In genomic region chr10:87864497-87865059, GRCh38 we compare ENCODE assay signal across 8 cellular contexts. TPM values are rescaled to one million over a fixed set of nuclear protein-coding genes. Genes with fewer than 3 reads are reported as not detected.
DNase-seq lines count a peak whose midpoint lies in the region; ATAC-seq, FAIRE-seq and TF ChIP-seq lines count a peak whose summit lies in the region.

No MANE protein-coding gene starts in this region.

- H3K27me3 ChIP-seq in ACC112 (ENCODE audit: insufficient read depth, low read length): no peaks in the 10 kb centered on the region
- H3K27me3 ChIP-seq in HAP-1 (ENCODE audit: low read depth): no peaks in the 10 kb centered on the region
- H3K27me3 ChIP-seq in hepatocyte: no peaks in the 10 kb centered on the region
- no peaks in the 10 kb centered on the region for H3K27me3 ChIP-seq in smooth muscle cell (ENCODE audit: low read depth)

- H3F3A ChIP-seq in smooth muscle cell (ENCODE audit: low read depth): peaks cover 14% of the 10 kb centered on the region

- H3K27ac ChIP-seq in ACC112 (ENCODE audit: low read depth, low read length) (peak overlapping the region; percentile 6; the same call in 1 of the 2 replicates), hepatocyte (peak overlapping the region; percentile 98), smooth muscle cell (ENCODE audit: low read depth) (peak overlapping the region; percentile 22)

- DNase-seq in HAP-1 (ENCODE audit: low spot score in 2 of 2) (peak; percentile 21 to 74), activated B cell treated with CpG ODN at 0.5 μM for 24 hours (no peak), hepatocyte (ENCODE audit: low spot score) (no peak), smooth muscle cell (lab: John Stamatoyannopoulos, UW; ENCODE audit: unreplicated experiment) (no peak), NCI-H526 treated with DMSO at 0.1 percent for 48 hours (lab: John Stamatoyannopoulos, UW) (no peak), activated gamma-delta T cell (lab: John Stamatoyannopoulos, UW) (no peak), GM12892 (ENCODE audit: insufficient read length) (no peak)

- H3K9me3 ChIP-seq in HAP-1: no peaks in the 10 kb centered on the region
- no peaks in the 10 kb centered on the region for H3K9me3 ChIP-seq in hepatocyte (ENCODE audit: low read depth)
- no peaks in the 10 kb centered on the region for H3K9me3 ChIP-seq in smooth muscle cell (replicated peaks; ENCODE audit: low read depth)

- H3K4me3 ChIP-seq in ACC112 (ENCODE audit: low read depth, low read length) (peak overlapping the region; percentile 83), HAP-1 (peak overlapping the region; percentile 73), hepatocyte (peak overlapping the region; percentile 81), smooth muscle cell (peak overlapping the region; percentile 89)

- H3K4me1 ChIP-seq in ACC112 (ENCODE audit: control insufficient read depth, insufficient read depth, low read length, unreplicated experiment): peaks cover 11% of the 10 kb centered on the region
- H3K4me1 ChIP-seq in HAP-1: peaks cover 4% of the 10 kb centered on the region; the same call in 1 of the 2 replicates
- H3K4me1 ChIP-seq in hepatocyte (ENCODE audit: insufficient read depth): peaks cover 3% of the 10 kb centered on the region
- peaks cover 32% of the 10 kb centered on the region for H3K4me1 ChIP-seq in smooth muscle cell (ENCODE audit: low read depth)

- H3K9me3 Mint-ChIP-seq in activated B cell treated with CpG ODN at 0.5 μM for 24 hours: no peaks in the 10 kb centered on the region

- H2AFZ ChIP-seq in ACC112 (ENCODE audit: low read length, unreplicated experiment) (no peak overlapping the region), hepatocyte (no peak overlapping the region), smooth muscle cell (ENCODE audit: low read depth) (no peak overlapping the region)

- H3K9me2 ChIP-seq in hepatocyte (replicated peaks; ENCODE audit: insufficient read depth): no peaks in the 10 kb centered on the region

- H3K36me3 ChIP-seq in ACC112 (ENCODE audit: insufficient read depth, low read length): no peaks in the 10 kb centered on the region
- H3K36me3 ChIP-seq in HAP-1 (replicated peaks): no peaks in the 10 kb centered on the region
- H3K36me3 ChIP-seq in hepatocyte (replicated peaks; ENCODE audit: insufficient read depth, low read depth): no peaks in the 10 kb centered on the region
- H3K36me3 ChIP-seq in smooth muscle cell (ENCODE audit: low read depth): no peaks in the 10 kb centered on the region

- peak overlapping the region; percentile 83 for H3K4me2 ChIP-seq in hepatocyte
- H3K4me2 ChIP-seq in smooth muscle cell: peak overlapping the region; percentile 92

- ATAC-seq in activated B cell treated with CpG ODN at 0.5 μM for 24 hours (ENCODE audit: low read depth): no peak

- H4K20me1 ChIP-seq in hepatocyte (ENCODE audit: insufficient read depth, poor library complexity, severe bottlenecking) (peaks cover 52% of the 10 kb centered on the region), smooth muscle cell (ENCODE audit: low read depth) (peaks cover 54% of the 10 kb centered on the region)

- WGBS in hepatocyte (ENCODE audit: low lambda C conversion rate, missing lambda C conversion rate): under 1% methylated on average over 16 of the region's 16 CpGs
- WGBS in smooth muscle cell (ENCODE audit: low lambda C conversion rate): under 1% methylated on average over 16 of the region's 16 CpGs

- H3K27me3 Mint-ChIP-seq in activated B cell treated with CpG ODN at 0.5 μM for 24 hours: no peaks in the 10 kb centered on the region

- peak overlapping the region; percentile 85 for H3K27ac Mint-ChIP-seq in activated B cell treated with CpG ODN at 0.5 μM for 24 hours

- peak overlapping the region; percentile 97 for H3K4me3 Mint-ChIP-seq in activated B cell treated with CpG ODN at 0.5 μM for 24 hours

- no peak for TF ChIP-seq CTCF in activated B cell treated with CpG ODN at 0.5 μM for 24 hours (IDR thresholded peaks at IDR 0.05)
- no peak for TF ChIP-seq CTCF in hepatocyte (IDR thresholded peaks at IDR 0.05; ENCODE audit: poor library complexity)
- TF ChIP-seq CTCF in smooth muscle cell (IDR thresholded peaks at IDR 0.05; ENCODE audit: borderline replicate concordance, insufficient read depth, poor library complexity, severe bottlenecking): no peak

- peak overlapping the region; percentile 75 for H3K9ac ChIP-seq in smooth muscle cell (ENCODE audit: low read depth)

- POLR2A ChIA-PET in activated B cell treated with CpG ODN at 0.5 μM for 24 hours (lab: Charles Lee): interaction anchor here (0.6 to 8.5 kb wide), 10 partner anchors 20 to 528 kb away, joined by 3 to 257 read pairs (median 30); partner anchors contain the start of gene ATAD1

- in situ Hi-C loops in HAP-1 (cut with MboI; ENCODE audit: low sequenced_read_pairs): no loop called here

- peaks cover 55% of the 10 kb centered on the region for H3K79me2 ChIP-seq in ACC112 (ENCODE audit: control insufficient read depth, insufficient read depth, low read length, unreplicated experiment)
- H3K79me2 ChIP-seq in hepatocyte: peaks cover 55% of the 10 kb centered on the region
- peaks cover 54% of the 10 kb centered on the region for H3K79me2 ChIP-seq in smooth muscle cell (ENCODE audit: low read depth)

- CTCF ChIA-PET in activated B cell treated with CpG ODN at 0.5 μM for 24 hours (lab: Charles Lee): interaction anchor here (4.4 to 6.6 kb wide), 2 partner anchors 244 to 524 kb away, joined by 29 to 112 read pairs; no protein-coding TSS in a partner anchor

- TF ChIP-seq POLR2A in GM12892 (IDR thresholded peaks at IDR 0.05; ENCODE audit: low read depth, low read length): no peak

- no peak for FAIRE-seq in GM12892 (lab: Jason Lieb, UNC)

- H3K36me3 Mint-ChIP-seq in activated B cell treated with CpG ODN at 0.5 μM for 24 hours (ENCODE audit: low read depth): peaks cover 50% of the 10 kb centered on the region

- intact Hi-C loops in activated B cell treated with CpG ODN at 0.5 μM for 24 hours (cut with micrococcal nuclease): loop anchor here (1.0 to 5.0 kb wide), 6 partner anchors 11 to 1018 kb away; partner anchors contain the start of gene STAMBPL1

- H3K4me1 Mint-ChIP-seq in activated B cell treated with CpG ODN at 0.5 μM for 24 hours: peaks cover 50% of the 10 kb centered on the region

RNA-seq across cellular contexts. Expression of gene PTEN, which starts 1.2 kb away (rescaled TPM):
- total RNA-seq in activated B cell treated with CpG ODN at 0.5 μM for 24 hours (172 and 227 TPM in 2 replicates), hepatocyte (102 and 128 TPM in 2 replicates), smooth muscle cell (78.3 and 87.3 TPM in 2 replicates)
- polyA plus RNA-seq in hepatocyte (32.8 and 33.6 TPM in 2 replicates), smooth muscle cell (30.6 and 45.1 TPM in 2 replicates)
- 101 TPM for polyA plus RNA-seq in GM12892 (2012; ENCODE audit: missing spikeins)

RNA-seq across cellular contexts. Expression of gene KLLN, which starts 1.2 kb away (rescaled TPM):
- total RNA-seq in activated B cell treated with CpG ODN at 0.5 μM for 24 hours: 2.4 and 2.6 TPM in 2 replicates
- total RNA-seq in hepatocyte: 0.53 and 1.2 TPM in 2 replicates
- polyA plus RNA-seq in hepatocyte: 0.21 and 0.50 TPM in 2 replicates
- 0.09 and 0.18 TPM in 2 replicates for total RNA-seq in smooth muscle cell
- 0.60 TPM in 1 of 2 replicates, not detected in the other for polyA plus RNA-seq in smooth muscle cell
- 2.0 TPM for polyA plus RNA-seq in GM12892 (2012; ENCODE audit: missing spikeins)

RNA-seq across cellular contexts. Expression of gene ATAD1, which starts 46.6 kb away (rescaled TPM):
- total RNA-seq in activated B cell treated with CpG ODN at 0.5 μM for 24 hours (34.7 and 42.6 TPM in 2 replicates), hepatocyte (50.7 and 52.6 TPM in 2 replicates), smooth muscle cell (64.0 and 71.8 TPM in 2 replicates)
- polyA plus RNA-seq in hepatocyte (31.6 and 33.4 TPM in 2 replicates), smooth muscle cell (38.1 and 39.9 TPM in 2 replicates)
- 33.6 TPM for polyA plus RNA-seq in GM12892 (2012; ENCODE audit: missing spikeins)

Comparison
In these comparisons a context has a peak if more than half of its experiments do, and no peak if none do; other contexts are left out.
1. H3K27ac ChIP-seq: peak in every context shown above with its lines; median percentile 98 in hepatocyte; 22 in smooth muscle cell; 6 in ACC112.
2. DNase-seq: peak in HAP-1 (2 of 2); none in activated B cell treated with CpG ODN at 0.5 μM for 24 hours (single experiment), hepatocyte (single experiment), smooth muscle cell (single experiment), NCI-H526 treated with DMSO at 0.1 percent for 48 hours (single experiment), activated gamma-delta T cell (single experiment) and GM12892 (single experiment).
3. Peak in every context shown above with its lines, with median percentiles within 50 percentile points of each other: H3K4me3 ChIP-seq.